Comparison of ENCODE assay signal across 18 cellular contexts in the genomic region with DNA sequence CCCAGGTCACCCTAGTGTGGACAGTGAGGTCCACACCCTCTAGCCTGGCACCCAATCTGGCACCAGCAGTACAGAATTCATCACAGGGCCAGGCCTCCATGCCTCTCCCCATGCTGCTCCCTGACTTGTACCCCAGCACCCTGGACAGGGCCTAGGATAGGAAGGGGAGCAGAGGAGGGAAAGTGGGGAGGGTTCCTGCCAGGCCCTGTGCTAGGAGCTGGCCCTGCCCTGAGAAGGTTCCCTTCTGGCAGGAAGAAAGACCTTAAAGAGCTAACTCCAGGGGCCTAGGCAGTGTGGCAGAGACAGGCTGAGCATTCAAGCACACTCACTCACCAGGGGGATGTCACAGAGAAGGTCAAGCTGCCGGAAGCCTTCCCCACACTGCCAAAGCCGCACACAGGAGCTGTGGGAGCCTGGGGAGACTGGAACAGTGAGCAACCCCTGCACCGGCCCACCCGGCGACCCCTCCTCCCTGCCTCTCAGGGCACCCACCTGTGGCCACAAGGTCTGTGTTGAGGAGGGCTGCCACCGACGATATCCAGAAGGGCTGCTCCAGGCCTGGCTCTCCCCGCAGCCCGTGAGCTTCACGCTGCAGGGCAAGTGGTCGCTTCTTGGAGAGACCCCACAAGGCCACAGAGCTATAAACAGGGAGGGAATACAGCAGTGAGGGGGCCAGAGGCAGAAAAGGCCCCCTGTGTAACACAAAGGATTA. TPM values are rescaled to one million over a fixed set of nuclear protein-coding genes. Genes with fewer than 3 reads are reported as not detected.
A peak's percentile ranks its signal among the peaks of the same experiment; 100 is the strongest.
DNase-seq lines count a peak whose midpoint lies in the region; ATAC-seq and TF ChIP-seq lines count a peak whose summit lies in the region.
"Had no signal": no experiment of that assay in that cellular context is flagged by ENCODE, and none has a peak within 500 bp of the region (broad histone marks: within the 10 kb centered on the region; RNA-seq: fewer than 3 reads in every experiment).

No MANE protein-coding gene starts in this region.

- peaks cover 48% of the 10 kb centered on the region for H3K36me3 ChIP-seq in osteoblast (ENCODE audit: insufficient read depth, low read length)
- peaks cover 32% of the 10 kb centered on the region for H3K36me3 ChIP-seq in CD8-positive, alpha-beta memory T cell (ENCODE audit: insufficient read depth, low read length)

- H3K4me1 ChIP-seq in osteoblast (ENCODE audit: insufficient read depth, low read length), result no peaks in the 10 kb centered on the region
- no peaks in the 10 kb centered on the region for H3K4me1 ChIP-seq in CD8-positive, alpha-beta memory T cell (ENCODE audit: insufficient read depth, low read length)

- H3K4me1 Mint-ChIP-seq in activated CD4-positive, alpha-beta memory T cell treated with anti-CD3 and anti-CD28 coated beads, Interleukin-2, amount 10 ng/mL, durations not matched to agents 7 days and 5 days, result peaks cover 4% of the 10 kb centered on the region
- H3K4me1 Mint-ChIP-seq in activated CD4-positive, alpha-beta memory T cell treated with anti-CD3 and anti-CD28 coated beads for 36 hours (ENCODE audit: low read depth), result peaks cover 4% of the 10 kb centered on the region
- peaks cover 4% of the 10 kb centered on the region for H3K4me1 Mint-ChIP-seq in activated B cell treated with CpG ODN at 0.5 μM for 24 hours
- peaks cover 5 to 10% (median 9%) of the 10 kb centered on the region in 3 donors for H3K4me1 Mint-ChIP-seq in CD8-positive, alpha-beta memory T cell

- H4K20me1 ChIP-seq in osteoblast (ENCODE audit: insufficient read depth, low read length), result peaks cover 5% of the 10 kb centered on the region

- H3K9me3 ChIP-seq in osteoblast (ENCODE audit: low read depth, low read length), result no peaks in the 10 kb centered on the region
- H3K9me3 ChIP-seq in CD8-positive, alpha-beta memory T cell (ENCODE audit: low read length), result no peaks in the 10 kb centered on the region

- H2AFZ ChIP-seq in osteoblast (ENCODE audit: low read length), result no peak overlapping the region
- H2AFZ ChIP-seq: PC-9 had no signal

- intact Hi-C loops in activated CD4-positive, alpha-beta memory T cell treated with anti-CD3 and anti-CD28 coated beads for 36 hours (cut with micrococcal nuclease), result no loop called here
- intact Hi-C loops in activated B cell treated with CpG ODN at 0.5 μM for 24 hours (cut with micrococcal nuclease), result no loop called here

- TF ChIP-seq CTCF in activated B cell treated with CpG ODN at 0.5 μM for 24 hours (IDR thresholded peaks at IDR 0.05) (no peak), osteoblast (IDR thresholded peaks at IDR 0.05; ENCODE audit: extremely low read depth, low read depth, low read length) (no peak)

- H3K27ac Mint-ChIP-seq in activated CD4-positive, alpha-beta memory T cell treated with anti-CD3 and anti-CD28 coated beads, Interleukin-2, amount 10 ng/mL, durations not matched to agents 7 days and 5 days, result no peak overlapping the region
- H3K27ac Mint-ChIP-seq in activated CD4-positive, alpha-beta memory T cell treated with anti-CD3 and anti-CD28 coated beads for 36 hours, result no peak overlapping the region
- peak overlapping the region; percentile 42 for H3K27ac Mint-ChIP-seq in activated B cell treated with CpG ODN at 0.5 μM for 24 hours
- no peak overlapping the region for H3K27ac Mint-ChIP-seq in CD8-positive, alpha-beta memory T cell

- POLR2A ChIA-PET in activated CD4-positive, alpha-beta memory T cell treated with anti-CD3 and anti-CD28 coated beads, Interleukin-2, amount 10 ng/mL, durations not matched to agents 7 days and 5 days (lab: Charles Lee), result no interaction called here
- POLR2A ChIA-PET in activated CD4-positive, alpha-beta memory T cell treated with anti-CD3 and anti-CD28 coated beads for 36 hours (lab: Charles Lee), result no interaction called here
- POLR2A ChIA-PET in activated B cell treated with CpG ODN at 0.5 μM for 24 hours (lab: Charles Lee), result no interaction called here
- POLR2A ChIA-PET in CD8-positive, alpha-beta memory T cell (lab: Charles Lee), result no interaction called here

- peak; percentile 11 for DNase-seq in activated CD4-positive, alpha-beta memory T cell treated with anti-CD3 and anti-CD28 coated beads, Interleukin-2, amount 10 ng/mL, durations not matched to agents 7 days and 5 days
- DNase-seq in activated CD4-positive, alpha-beta memory T cell treated with anti-CD3 and anti-CD28 coated beads for 36 hours, result no peak
- DNase-seq in activated B cell treated with CpG ODN at 0.5 μM for 24 hours, result peak; percentile 1
- peak; percentile 75 for DNase-seq in osteoblast (ENCODE audit: insufficient read length, low spot score, missing footprints)
- peak; percentile 35 for DNase-seq in ureter (ENCODE audit: low spot score)
- no peak for DNase-seq in activated naive CD4-positive, alpha-beta T cell treated with Interleukin-2 at 50 U/mL for 16 hours
- DNase-seq in DMS153 treated with DMSO at 0.1 percent for 48 hours (lab: John Stamatoyannopoulos, UW; ENCODE audit: unreplicated experiment), result no peak
- no peak for DNase-seq in CD8-positive, alpha-beta memory T cell
- DNase-seq: 8988T, COR-L47, DMS53, KG1, NCI-H1048, NCI-H345, NCI-H69, PC-9 had no signal

- no peaks in the 10 kb centered on the region for H3K27me3 ChIP-seq in osteoblast (ENCODE audit: insufficient read depth, low read length)
- H3K27me3 ChIP-seq in CD8-positive, alpha-beta memory T cell (ENCODE audit: insufficient read depth, low read length, poor library complexity, severe bottlenecking), result no peaks in the 10 kb centered on the region

- no peaks in the 10 kb centered on the region for H3K9me3 Mint-ChIP-seq in activated CD4-positive, alpha-beta memory T cell treated with anti-CD3 and anti-CD28 coated beads, Interleukin-2, amount 10 ng/mL, durations not matched to agents 7 days and 5 days
- no peaks in the 10 kb centered on the region for H3K9me3 Mint-ChIP-seq in activated CD4-positive, alpha-beta memory T cell treated with anti-CD3 and anti-CD28 coated beads for 36 hours
- H3K9me3 Mint-ChIP-seq in activated B cell treated with CpG ODN at 0.5 μM for 24 hours, result no peaks in the 10 kb centered on the region
- H3K9me3 Mint-ChIP-seq in CD8-positive, alpha-beta memory T cell, result no peaks in the 10 kb centered on the region

- H3K4me2 ChIP-seq in osteoblast (ENCODE audit: insufficient read depth, low read length), result no peak overlapping the region
- H3K4me2 ChIP-seq: PC-9 had no signal

- no peak overlapping the region for H3K4me3 Mint-ChIP-seq in activated CD4-positive, alpha-beta memory T cell treated with anti-CD3 and anti-CD28 coated beads, Interleukin-2, amount 10 ng/mL, durations not matched to agents 7 days and 5 days
- H3K4me3 Mint-ChIP-seq in activated CD4-positive, alpha-beta memory T cell treated with anti-CD3 and anti-CD28 coated beads for 36 hours, result no peak overlapping the region
- H3K4me3 Mint-ChIP-seq in activated B cell treated with CpG ODN at 0.5 μM for 24 hours, result no peak overlapping the region
- H3K4me3 Mint-ChIP-seq in CD8-positive, alpha-beta memory T cell, result no peak overlapping the region

- no peak overlapping the region for H3K4me3 ChIP-seq in osteoblast (ENCODE audit: insufficient read depth, low read length)
- H3K4me3 ChIP-seq in CD8-positive, alpha-beta memory T cell (ENCODE audit: low read length), result no peak overlapping the region
- H3K4me3 ChIP-seq: PC-9 had no signal

- H3K27me3 Mint-ChIP-seq in activated CD4-positive, alpha-beta memory T cell treated with anti-CD3 and anti-CD28 coated beads, Interleukin-2, amount 10 ng/mL, durations not matched to agents 7 days and 5 days, result no peaks in the 10 kb centered on the region
- H3K27me3 Mint-ChIP-seq in activated CD4-positive, alpha-beta memory T cell treated with anti-CD3 and anti-CD28 coated beads for 36 hours, result no peaks in the 10 kb centered on the region
- no peaks in the 10 kb centered on the region for H3K27me3 Mint-ChIP-seq in activated B cell treated with CpG ODN at 0.5 μM for 24 hours
- peaks cover 0 to 1% of the 10 kb centered on the region in 2 donors for H3K27me3 Mint-ChIP-seq in CD8-positive, alpha-beta memory T cell

- H3K36me3 Mint-ChIP-seq in activated CD4-positive, alpha-beta memory T cell treated with anti-CD3 and anti-CD28 coated beads, Interleukin-2, amount 10 ng/mL, durations not matched to agents 7 days and 5 days (ENCODE audit: low read depth), result peaks cover 18% of the 10 kb centered on the region
- H3K36me3 Mint-ChIP-seq in activated CD4-positive, alpha-beta memory T cell treated with anti-CD3 and anti-CD28 coated beads for 36 hours, result peaks cover 41% of the 10 kb centered on the region
- peaks cover 77% of the 10 kb centered on the region for H3K36me3 Mint-ChIP-seq in activated B cell treated with CpG ODN at 0.5 μM for 24 hours (ENCODE audit: low read depth)
- H3K36me3 Mint-ChIP-seq in CD8-positive, alpha-beta memory T cell, result peaks cover 3 to 71% (median 5%) of the 10 kb centered on the region in 3 donors

- CTCF ChIA-PET in activated CD4-positive, alpha-beta memory T cell treated with anti-CD3 and anti-CD28 coated beads, Interleukin-2, amount 10 ng/mL, durations not matched to agents 7 days and 5 days (lab: Charles Lee), result interaction anchor here (0.8 kb wide), 1 partner anchor 8 kb away, joined by 3 read pairs; no protein-coding TSS in a partner anchor
- CTCF ChIA-PET in activated CD4-positive, alpha-beta memory T cell treated with anti-CD3 and anti-CD28 coated beads for 36 hours (lab: Charles Lee), result interaction anchor here (1.0 to 1.8 kb wide), 2 partner anchors 7 to 11 kb away, joined by 3 to 7 read pairs; partner anchors contain the start of gene RRP9
- CTCF ChIA-PET in activated B cell treated with CpG ODN at 0.5 μM for 24 hours (lab: Charles Lee), result no interaction called here
- CTCF ChIA-PET in CD8-positive, alpha-beta memory T cell (lab: Charles Lee), result interaction anchor here (0.7 kb wide), 1 partner anchor 8 kb away, joined by 3 read pairs; the partner anchor contains the start of gene PARP3

- ATAC-seq in activated B cell treated with CpG ODN at 0.5 μM for 24 hours (ENCODE audit: low read depth), result no peak

- H3K27ac ChIP-seq in osteoblast (ENCODE audit: low read depth, low read length), result no peak overlapping the region
- H3K27ac ChIP-seq in CD8-positive, alpha-beta memory T cell (ENCODE audit: low read depth, low read length), result no peak overlapping the region
- H3K27ac ChIP-seq: C4-2B, PC-9 had no signal

- H3K79me2 ChIP-seq in osteoblast (ENCODE audit: insufficient read depth, low read length), result peaks cover 14% of the 10 kb centered on the region

RNA-seq across cellular contexts. Expression of gene RRP9, which starts 7.4 kb away (rescaled TPM):
- total RNA-seq in activated CD4-positive, alpha-beta memory T cell treated with anti-CD3 and anti-CD28 coated beads, Interleukin-2, amount 10 ng/mL, durations not matched to agents 7 days and 5 days, result 10 to 100 TPM; 16.8 to 17.5 TPM
- total RNA-seq in activated CD4-positive, alpha-beta memory T cell treated with anti-CD3 and anti-CD28 coated beads for 36 hours, result 10 to 100 TPM; 32.3 to 35.4 TPM
- 30.7 and 32.4 TPM in 2 replicates for total RNA-seq in activated B cell treated with CpG ODN at 0.5 μM for 24 hours
- 18.0 and 20.6 TPM in 2 replicates for total RNA-seq in osteoblast
- total RNA-seq in ureter, result 28.2 TPM
- total RNA-seq in CD8-positive, alpha-beta memory T cell, result 10 to 100 TPM; 82.7 to 87.0 TPM
- polyA plus RNA-seq in CD8-positive, alpha-beta memory T cell, result 25.3 TPM

RNA-seq across cellular contexts. Expression of gene PARP3, which starts 7.9 kb away (rescaled TPM):
- 10 to 100 TPM; 13.2 to 13.9 TPM for total RNA-seq in activated CD4-positive, alpha-beta memory T cell treated with anti-CD3 and anti-CD28 coated beads, Interleukin-2, amount 10 ng/mL, durations not matched to agents 7 days and 5 days
- 10 to 100 TPM; 12.1 to 13.4 TPM for total RNA-seq in activated CD4-positive, alpha-beta memory T cell treated with anti-CD3 and anti-CD28 coated beads for 36 hours
- total RNA-seq in activated B cell treated with CpG ODN at 0.5 μM for 24 hours (9.7 and 12.7 TPM in 2 replicates), osteoblast (39.2 and 46.0 TPM in 2 replicates), ureter (48.5 TPM)
- total RNA-seq in CD8-positive, alpha-beta memory T cell, result 10 to 100 TPM in 1 of 2 experiments, 1 to 10 TPM in 1; 9.5 to 11.5 TPM
- 5.9 TPM for polyA plus RNA-seq in CD8-positive, alpha-beta memory T cell

RNA-seq across cellular contexts. Expression of gene GPR62, which starts 20.9 kb away (rescaled TPM):
- total RNA-seq in activated CD4-positive, alpha-beta memory T cell treated with anti-CD3 and anti-CD28 coated beads, Interleukin-2, amount 10 ng/mL, durations not matched to agents 7 days and 5 days, result not detected
- not detected for total RNA-seq in activated CD4-positive, alpha-beta memory T cell treated with anti-CD3 and anti-CD28 coated beads for 36 hours
- total RNA-seq in activated B cell treated with CpG ODN at 0.5 μM for 24 hours, result not detected in 2 replicates
- under 0.01 TPM in 1 of 2 replicates, not detected in the other for total RNA-seq in osteoblast
- 0.57 TPM for total RNA-seq in ureter
- total RNA-seq in CD8-positive, alpha-beta memory T cell, result not detected
- not detected for polyA plus RNA-seq in CD8-positive, alpha-beta memory T cell
- total RNA-seq: PC-9 had no signal

RNA-seq across cellular contexts. Expression of gene IQCF1, which starts 31.1 kb away (rescaled TPM):
- total RNA-seq in activated CD4-positive, alpha-beta memory T cell treated with anti-CD3 and anti-CD28 coated beads, Interleukin-2, amount 10 ng/mL, durations not matched to agents 7 days and 5 days, result not detected
- not detected for total RNA-seq in activated CD4-positive, alpha-beta memory T cell treated with anti-CD3 and anti-CD28 coated beads for 36 hours
- total RNA-seq in activated B cell treated with CpG ODN at 0.5 μM for 24 hours (not detected in 2 replicates), osteoblast (not detected in 2 replicates), ureter (not detected)
- not detected for total RNA-seq in CD8-positive, alpha-beta memory T cell
- not detected for polyA plus RNA-seq in CD8-positive, alpha-beta memory T cell
- total RNA-seq: M059J, PC-9 had no signal

RNA-seq across cellular contexts. Expression of gene PCBP4, which starts 33.0 kb away (rescaled TPM):
- 10 to 100 TPM; 31.0 to 34.2 TPM for total RNA-seq in activated CD4-positive, alpha-beta memory T cell treated with anti-CD3 and anti-CD28 coated beads, Interleukin-2, amount 10 ng/mL, durations not matched to agents 7 days and 5 days
- 10 to 100 TPM; 17.3 to 19.3 TPM for total RNA-seq in activated CD4-positive, alpha-beta memory T cell treated with anti-CD3 and anti-CD28 coated beads for 36 hours
- total RNA-seq in activated B cell treated with CpG ODN at 0.5 μM for 24 hours (10.3 and 11.0 TPM in 2 replicates), osteoblast (19.7 and 22.4 TPM in 2 replicates), ureter (40.8 TPM)
- total RNA-seq in CD8-positive, alpha-beta memory T cell, result 10 to 100 TPM in 1 of 2 experiments, 1 to 10 TPM in 1; 9.7 to 12.5 TPM
- 12.5 TPM for polyA plus RNA-seq in CD8-positive, alpha-beta memory T cell

Comparison
In these comparisons a context has a peak if more than half of its experiments do, and no peak if none do; other contexts are left out.
1. DNase-seq: peak in activated CD4-positive, alpha-beta memory T cell treated with anti-CD3 and anti-CD28 coated beads, Interleukin-2, amount 10 ng/mL, durations not matched to agents 7 days and 5 days (single experiment), activated B cell treated with CpG ODN at 0.5 μM for 24 hours (single experiment), osteoblast (single experiment) and ureter (single experiment); none in activated CD4-positive, alpha-beta memory T cell treated with anti-CD3 and anti-CD28 coated beads for 36 hours (single experiment), activated naive CD4-positive, alpha-beta T cell treated with Interleukin-2 at 50 U/mL for 16 hours (single experiment), DMS153 treated with DMSO at 0.1 percent for 48 hours (single experiment) and CD8-positive, alpha-beta memory T cell (0 of 5).